ENCODE assay signal across 8 cellular contexts in the genomic region with DNA sequence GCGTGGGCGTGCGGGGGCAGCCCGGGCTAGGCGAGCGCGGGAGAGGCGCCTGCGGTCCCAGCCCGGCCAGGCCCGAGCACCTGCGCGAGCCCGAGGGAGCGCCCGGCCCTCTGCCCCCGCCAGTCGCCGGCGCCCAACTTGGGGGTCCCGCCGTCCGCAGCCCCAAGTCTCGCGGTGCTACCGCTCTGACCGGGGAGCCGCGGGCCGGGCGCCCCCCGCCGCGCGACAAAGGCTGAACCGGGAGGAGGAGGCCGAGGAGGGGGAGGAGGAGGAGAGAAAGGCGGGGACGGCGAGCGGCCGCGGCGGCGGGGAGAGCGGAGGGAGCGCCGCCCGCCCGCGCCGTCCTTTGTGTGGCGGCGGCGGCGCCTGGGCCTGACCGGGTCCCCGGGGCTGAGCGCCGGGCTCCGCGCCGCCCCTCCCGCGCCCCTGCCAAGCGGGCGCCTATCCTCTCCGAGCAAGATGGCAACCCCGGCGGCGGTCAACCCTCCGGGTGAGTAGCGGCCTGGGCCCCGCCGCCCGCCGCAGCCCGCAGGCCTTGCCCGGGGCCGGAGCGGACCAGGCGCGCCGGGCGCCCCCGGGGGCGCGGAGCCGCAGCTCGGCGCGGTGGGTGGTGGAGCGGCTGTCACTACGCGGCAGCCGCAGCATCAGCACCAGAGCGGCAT. TPM values are rescaled to one million over a fixed set of nuclear protein-coding genes. Genes with fewer than 3 reads are reported as not detected.
DNase-seq lines count a peak whose midpoint lies in the region; ATAC-seq and TF ChIP-seq lines count a peak whose summit lies in the region.

Gene ARNT2 (plus strand): TSS at position 326 of the 662 bp plus-strand sequence. CDS start 134 bp downstream, at position 460.

- peak within 1 kb of the TSS; percentile 43; the same call in 1 of the 2 replicates for H3K56ac ChIP-seq in IMR-90 (ENCODE audit: extremely low read depth, insufficient read depth, low read length)

- no peak within 1 kb of the TSS for H3K27ac Mint-ChIP-seq in stimulated activated naive B cell treated with anti-CD40 and anti-IgM and Interleukin-4, amounts not matched to agents 10 μg/mL and 1 μg/mL and 100 μg/mL, for 72 hours

- H4K8ac ChIP-seq in IMR-90 (ENCODE audit: low read depth in 2 of 2, low read length in 2 of 2): peak within 1 kb of the TSS; percentile 41 to 70

- peaks cover 6% of the 10 kb centered on the region; the same call in 1 of the 2 replicates for H4K20me1 ChIP-seq in IMR-90 (ENCODE audit: insufficient read depth, low read length)

- H3K36me3 ChIP-seq in BJ (ENCODE audit: control insufficient read depth, insufficient read depth, low read length) (no peaks in the 10 kb centered on the region), IMR-90 (ENCODE audit: control insufficient read depth, insufficient read depth, low read length) (no peaks in the 10 kb centered on the region), iPS-20b (ENCODE audit: insufficient read depth, low read depth, low read length) (no peaks in the 10 kb centered on the region)

- no peak within 1 kb of the TSS; the same call in 1 of the 2 replicates for H3K27ac ChIP-seq in IMR-90 (ENCODE audit: insufficient read depth, low read length)
- peak within 1 kb of the TSS; percentile 28 for H3K27ac ChIP-seq in iPS-20b (ENCODE audit: low read length)

- H2BK5ac ChIP-seq in IMR-90 (ENCODE audit: low read depth, low read length, poor library complexity, severe bottlenecking): no peak within 1 kb of the TSS

- no peak within 1 kb of the TSS for H3K18ac ChIP-seq in IMR-90 (ENCODE audit: low read depth, low read length)

- no peak within 1 kb of the TSS for H2BK120ac ChIP-seq in IMR-90 (ENCODE audit: low read depth, low read length)

- DNase-seq in BJ (ENCODE audit: low read depth) (no peak), IMR-90 (peak; percentile 25), astrocyte of the spinal cord (ENCODE audit: low read depth, low spot score) (peak; percentile 36)
- DNase-seq in stimulated activated naive B cell treated with anti-CD40 and anti-IgM and Interleukin-4, amounts not matched to agents 10 μg/mL and 1 μg/mL and 100 μg/mL, for 72 hours: no peak

- 1% methylated on average over 65 of the region's 97 CpGs; no CpG with 5 or more reads in 1 of the 2 experiments for WGBS in IMR-90 (ENCODE audit: extremely low coverage in 2 of 2, insufficient read length in 1 of 2), 2 experiments

- H3K4me1 Mint-ChIP-seq in stimulated activated naive B cell treated with anti-CD40 and anti-IgM and Interleukin-4, amounts not matched to agents 10 μg/mL and 1 μg/mL and 100 μg/mL, for 72 hours: peaks cover 4 to 7% of the 10 kb centered on the region in 2 donors

- H3K14ac ChIP-seq in IMR-90 (replicated peaks; ENCODE audit: low read depth, low read length): peak within 1 kb of the TSS; percentile 64; the same call in 1 of the 2 replicates

- no peak for TF ChIP-seq RAD21 in IMR-90 (IDR thresholded peaks at IDR 0.05; ENCODE audit: low read length)

- H3K4me1 ChIP-seq in IMR-90 (ENCODE audit: control insufficient read depth, insufficient read depth, low read length) (peaks cover 3% of the 10 kb centered on the region; the same call in 1 of the 2 replicates), iPS-20b (ENCODE audit: insufficient read depth, low read length) (peaks cover 8% of the 10 kb centered on the region; the same call in 1 of the 2 replicates)

- H3K4me3 ChIP-seq in BJ (ENCODE audit: low read depth, low read length) (peak within 1 kb of the TSS; percentile 58), IMR-90 (ENCODE audit: insufficient read depth, low read depth, low read length) (peak within 1 kb of the TSS; percentile 53), astrocyte of the spinal cord (ENCODE audit: low read depth, low read length) (peak within 1 kb of the TSS; percentile 55), iPS-20b (ENCODE audit: low read length) (peak within 1 kb of the TSS; percentile 79)

- H3K79me1 ChIP-seq in IMR-90 (ENCODE audit: low read depth in 1 of 2, low read length in 2 of 2): peaks cover 21 to 29% of the 10 kb centered on the region in 2 experiments

- in situ Hi-C loops in IMR-90 (cut with MboI; ENCODE audit: low sequenced_read_pairs): no loop called here
- in situ Hi-C loops in astrocyte of the spinal cord (cut with HindIII; ENCODE audit: low sequenced_read_pairs): no loop called here

- TF ChIP-seq CTCF in BJ (IDR thresholded peaks at IDR 0.05; ENCODE audit: insufficient read depth, low read depth, low read length) (no peak), IMR-90 (conservative IDR thresholded peaks at IDR 0.05; ENCODE audit: low read depth, low read length) (no peak), astrocyte of the spinal cord (IDR thresholded peaks at IDR 0.05; ENCODE audit: low read depth, low read length) (no peak)

- H3K4me2 ChIP-seq in IMR-90 (ENCODE audit: low read depth, low read length): peak within 1 kb of the TSS; percentile 82

- no peak within 1 kb of the TSS for H2BK20ac ChIP-seq in IMR-90 (ENCODE audit: low read depth, low read length)

- peak within 1 kb of the TSS; percentile 75 for H2AK9ac ChIP-seq in IMR-90 (replicated peaks; ENCODE audit: low read depth, low read length, poor library complexity)

- no peaks in the 10 kb centered on the region for H3K9me1 ChIP-seq in IMR-90 (ENCODE audit: insufficient read depth, low read length)

- H3K23ac ChIP-seq in IMR-90 (ENCODE audit: low read depth, low read length): peak within 1 kb of the TSS; percentile 64

- ATAC-seq in IMR-90 (ENCODE audit: low read depth) (peak; percentile 84), HG02610 (IDR thresholded peaks at IDR 0.05; ENCODE audit: unreplicated experiment) (no peak), HG02642 (IDR thresholded peaks at IDR 0.05; ENCODE audit: poor library complexity, unreplicated experiment) (no peak), HG02571 (IDR thresholded peaks at IDR 0.05; ENCODE audit: unreplicated experiment) (no peak)
- peak; percentile 38 to 53 for ATAC-seq in stimulated activated naive B cell treated with anti-CD40 and anti-IgM and Interleukin-4, amounts not matched to agents 10 μg/mL and 1 μg/mL and 100 μg/mL, for 72 hours (replicated peaks)

- no peak within 1 kb of the TSS for H2AK5ac ChIP-seq in IMR-90 (ENCODE audit: low read depth, low read length)

- dilution Hi-C loops in IMR-90 (cut with HindIII; ENCODE audit: low sequenced_read_pairs, unreplicated experiment): no loop called here

- POLR2A ChIA-PET in BJ (lab: Charles Lee): no interaction called here
- POLR2A ChIA-PET in IMR-90 (lab: Charles Lee; ENCODE audit: unreplicated experiment): interaction anchor here (0.6 kb wide), 1 partner anchor 22 kb away, joined by 4 read pairs; no protein-coding TSS in a partner anchor

- peak within 1 kb of the TSS; percentile 41 for H3K9ac ChIP-seq in IMR-90 (ENCODE audit: low read depth, low read length)
- peak within 1 kb of the TSS; percentile 82 for H3K9ac ChIP-seq in iPS-20b (ENCODE audit: low read depth, low read length)

- peaks cover 1% of the 10 kb centered on the region; the same call in 1 of the 2 replicates for H3K27me3 ChIP-seq in BJ (ENCODE audit: control insufficient read depth, insufficient read depth, low read length)
- H3K27me3 ChIP-seq in IMR-90 (ENCODE audit: control insufficient read depth, insufficient read depth, low read length): no peaks in the 10 kb centered on the region
- peaks cover 44% of the 10 kb centered on the region for H3K27me3 ChIP-seq in iPS-20b (ENCODE audit: insufficient read depth, low read length)

- peak within 1 kb of the TSS; percentile 70; the same call in 1 of the 3 replicates for H2BK15ac ChIP-seq in IMR-90 (ENCODE audit: low read depth, low read length)

- H3K4ac ChIP-seq in IMR-90 (ENCODE audit: low read depth, low read length): peak within 1 kb of the TSS; percentile 27; the same call in 1 of the 2 replicates

- H3K9me3 ChIP-seq in IMR-90 (ENCODE audit: control insufficient read depth, insufficient read depth, low read length) (no peaks in the 10 kb centered on the region), iPS-20b (ENCODE audit: insufficient read depth, low read depth, low read length) (no peaks in the 10 kb centered on the region)

- CTCF ChIA-PET in BJ (lab: Yijun Ruan, JAX) (interaction anchor here (0.5 to 6.2 kb wide), 2 partner anchors 15 to 30 kb away, joined by 3 to 32 read pairs; no protein-coding TSS in a partner anchor), IMR-90 (lab: Yijun Ruan, JAX) (no interaction called here)

- H4K91ac ChIP-seq in IMR-90 (ENCODE audit: insufficient read depth, low read depth, low read length): peak within 1 kb of the TSS; percentile 44; the same call in 1 of the 2 replicates

- BruUV-seq in IMR-90 (replicated peaks; lab: Mats Ljungman, UMichigan): no TSS peak

- peaks cover 65 to 67% of the 10 kb centered on the region in 2 donors for H3K27me3 Mint-ChIP-seq in stimulated activated naive B cell treated with anti-CD40 and anti-IgM and Interleukin-4, amounts not matched to agents 10 μg/mL and 1 μg/mL and 100 μg/mL, for 72 hours

- no peak within 1 kb of the TSS for H4K5ac ChIP-seq in IMR-90 (ENCODE audit: low read depth, low read length)

- intact Hi-C loops in IMR-90 (cut with micrococcal nuclease): loop anchor here (1.0 kb wide), 1 partner anchor 50 kb away; no protein-coding TSS in a partner anchor

- no peak for TF ChIP-seq POLR2A in IMR-90 (IDR thresholded peaks at IDR 0.05; ENCODE audit: low read depth, low read length)

- H2AFZ ChIP-seq in IMR-90 (replicated peaks; ENCODE audit: low read length, poor library complexity): peak within 1 kb of the TSS; percentile 89

- H3K9me3 Mint-ChIP-seq in stimulated activated naive B cell treated with anti-CD40 and anti-IgM and Interleukin-4, amounts not matched to agents 10 μg/mL and 1 μg/mL and 100 μg/mL, for 72 hours: no peaks in the 10 kb centered on the region

- no peaks in the 10 kb centered on the region for H3K36me3 Mint-ChIP-seq in stimulated activated naive B cell treated with anti-CD40 and anti-IgM and Interleukin-4, amounts not matched to agents 10 μg/mL and 1 μg/mL and 100 μg/mL, for 72 hours

- peak within 1 kb of the TSS; percentile 60 to 65 for H3K4me3 Mint-ChIP-seq in stimulated activated naive B cell treated with anti-CD40 and anti-IgM and Interleukin-4, amounts not matched to agents 10 μg/mL and 1 μg/mL and 100 μg/mL, for 72 hours

TF ChIP-seq in IMR-90, 13 proteins besides CTCF, POLR2A, EP300 and RAD21 (continues in another document):
- no peak for TF ChIP-seq NFE2L2 (IDR thresholded peaks at IDR 0.05; ENCODE audit: low read depth, low read length)
- no peak for TF ChIP-seq MXI1 (IDR thresholded peaks at IDR 0.05; ENCODE audit: borderline replicate concordance, low read depth, low read length)
- no peak for TF ChIP-seq CHD1 (IDR thresholded peaks at IDR 0.05; ENCODE audit: low read depth, low read length)
- no peak for TF ChIP-seq BHLHE40 (IDR thresholded peaks at IDR 0.05; ENCODE audit: low read depth, low read length)
- no peak for TF ChIP-seq MAFK (IDR thresholded peaks at IDR 0.05; ENCODE audit: low read depth, low read length)

RNA-seq across cellular contexts. Expression of gene ARNT2, which starts in this region (rescaled TPM):
- 27.5 and 44.6 TPM in 2 replicates for polyA plus RNA-seq in BJ (2011; rRNA removed)
- 43.8 and 45.4 TPM in 2 replicates for polyA minus RNA-seq in BJ (2011; rRNA and poly(A)+ RNA removed)
- total RNA-seq in IMR-90 (2012; rRNA removed): 14.7 and 19.0 TPM in 2 replicates
- 16.7 and 18.2 TPM in 2 replicates for polyA plus RNA-seq in IMR-90 (2012; rRNA removed)
- 12.1 and 13.1 TPM in 2 replicates for polyA plus RNA-seq in IMR-90 (2012; cell fraction: cytosol; rRNA removed)
- polyA plus RNA-seq in IMR-90 (2012; cell fraction: nucleus; rRNA removed; ENCODE audit: low replicate concordance): 18.3 and 31.1 TPM in 2 replicates

Comparison
In these comparisons a context has a peak if more than half of its experiments do, and no peak if none do; other contexts are left out.
1. DNase-seq: peak in IMR-90 (single experiment) and astrocyte of the spinal cord (single experiment); none in BJ (single experiment) and stimulated activated naive B cell treated with anti-CD40 and anti-IgM and Interleukin-4, amounts not matched to agents 10 μg/mL and 1 μg/mL and 100 μg/mL, for 72 hours (single experiment).
2. ATAC-seq: peak in IMR-90 (single experiment) and stimulated activated naive B cell treated with anti-CD40 and anti-IgM and Interleukin-4, amounts not matched to agents 10 μg/mL and 1 μg/mL and 100 μg/mL, for 72 hours (2 of 2); none in HG02610 (single experiment), HG02642 (single experiment) and HG02571 (single experiment).
3. Peak in every context shown above with its lines, with median percentiles within 50 percentile points of each other: H3K4me3 ChIP-seq.